Comparison of ENCODE assay signal across 25 cellular contexts in genomic region chr21:33168886-33169285, GRCh38.
"Had no signal": no experiment of that assay in that cellular context is flagged by ENCODE, and none has a peak within 500 bp of the region (broad histone marks: within the 10 kb centered on the region; RNA-seq: fewer than 3 reads in every experiment).

No MANE protein-coding gene starts in this region.

- DNase-seq: activated CD4-positive, alpha-beta T cell treated with anti-CD3 and anti-CD28 coated beads, Interleukin-2, amount 50 U/mL, for 1 hour; activated CD4-positive, CD25-positive, alpha-beta regulatory T cell treated with anti-CD3 and anti-CD28 coated beads, Interleukin-2, amount 50 U/mL, for 72 hours; activated CD8-positive, alpha-beta T cell treated with anti-CD3 and anti-CD28 coated beads for 36 hours; activated naive CD8-positive, alpha-beta T cell treated with anti-CD3 and anti-CD28 coated beads, Interleukin-2, amount 50 U/mL, for 24 hours; activated T-cell treated with anti-CD3 and anti-CD28 coated beads, Interleukin-2, amount 50 U/mL, for 48 hours; amygdala; colonic mucosa; effector CD8-positive, alpha-beta T cell; erythroblast; heart right ventricle; midbrain; naive thymus-derived CD4-positive, alpha-beta T cell; nucleus accumbens; pancreas; psoas muscle; stimulated activated CD4-positive, alpha-beta T cell treated with anti-CD3 and anti-CD28 coated beads, Interleukin-15, amount 100 ng/mL, for 24 hours; stimulated activated CD4-positive, alpha-beta T cell treated with anti-CD3 and anti-CD28 coated beads, Interleukin-2, amount 100 ng/mL, for 24 hours; stimulated activated naive CD4-positive, alpha-beta T cell; T-helper 2 cell had no signal

- H3K27ac Mint-ChIP-seq: activated CD8-positive, alpha-beta T cell treated with anti-CD3 and anti-CD28 coated beads for 36 hours; activated naive CD4-positive, alpha-beta T cell treated with anti-CD3 and anti-CD28 coated beads, Interleukin-2, amount 50 U/mL, for 24 hours; activated naive CD8-positive, alpha-beta T cell treated with anti-CD3 and anti-CD28 coated beads, Interleukin-2, amount 50 U/mL, for 24 hours; activated T-helper 2 cell treated with anti-CD3 and anti-CD28 coated beads, Interferon-gamma antibody, Interleukin-2, Interleukin-4, amounts not matched to agents 10 μg/mL and 5 μg/mL and 100 μg/mL, durations not matched to agents 14 hours and 24 hours and 36 hours; memory B cell; naive thymus-derived CD4-positive, alpha-beta T cell had no signal

- ATAC-seq: activated CD8-positive, alpha-beta T cell treated with anti-CD3 and anti-CD28 coated beads for 36 hours; activated naive CD8-positive, alpha-beta T cell treated with anti-CD3 and anti-CD28 coated beads, Interleukin-2, amount 50 U/mL, for 24 hours; heart right ventricle; naive thymus-derived CD4-positive, alpha-beta T cell; psoas muscle had no signal

- H3K36me3 Mint-ChIP-seq: activated naive CD4-positive, alpha-beta T cell treated with anti-CD3 and anti-CD28 coated beads, Interleukin-2, amount 50 U/mL, for 24 hours had no signal

- H3K27me3 ChIP-seq: colonic mucosa, pancreas had no signal

- H3K4me3 ChIP-seq: colonic mucosa, heart right ventricle, pancreas, psoas muscle, tibial nerve had no signal

- FAIRE-seq: endometrium, pancreas had no signal

- H3K4me1 Mint-ChIP-seq: activated naive CD4-positive, alpha-beta T cell treated with anti-CD3 and anti-CD28 coated beads, Interleukin-2, amount 50 U/mL, for 24 hours; activated naive CD8-positive, alpha-beta T cell treated with anti-CD3 and anti-CD28 coated beads, Interleukin-2, amount 50 U/mL, for 24 hours; naive thymus-derived CD4-positive, alpha-beta T cell; neural crest cell had no signal

- H3K36me3 ChIP-seq: colonic mucosa, heart right ventricle, pancreas, tibial nerve had no signal

- H3K9me3 Mint-ChIP-seq: activated CD8-positive, alpha-beta T cell treated with anti-CD3 and anti-CD28 coated beads for 36 hours; activated naive CD4-positive, alpha-beta T cell treated with anti-CD3 and anti-CD28 coated beads, Interleukin-2, amount 50 U/mL, for 24 hours; activated naive CD8-positive, alpha-beta T cell treated with anti-CD3 and anti-CD28 coated beads, Interleukin-2, amount 50 U/mL, for 24 hours; activated T-helper 2 cell treated with anti-CD3 and anti-CD28 coated beads, Interferon-gamma antibody, Interleukin-2, Interleukin-4, amounts not matched to agents 10 μg/mL and 5 μg/mL and 100 μg/mL, durations not matched to agents 14 hours and 24 hours and 36 hours; neural crest cell had no signal

- H3K4me3 Mint-ChIP-seq: activated CD8-positive, alpha-beta T cell treated with anti-CD3 and anti-CD28 coated beads for 36 hours; activated naive CD4-positive, alpha-beta T cell treated with anti-CD3 and anti-CD28 coated beads, Interleukin-2, amount 50 U/mL, for 24 hours; activated naive CD8-positive, alpha-beta T cell treated with anti-CD3 and anti-CD28 coated beads, Interleukin-2, amount 50 U/mL, for 24 hours; naive thymus-derived CD4-positive, alpha-beta T cell; neural crest cell had no signal
